Comparison of ENCODE assay signal across 13 cellular contexts in genomic region chr4:14701389-14701788, GRCh38.
"Had no signal": no experiment of that assay in that cellular context is flagged by ENCODE, and none has a peak within 500 bp of the region (broad histone marks: within the 10 kb centered on the region; RNA-seq: fewer than 3 reads in every experiment).

No MANE protein-coding gene starts in this region.

- ATAC-seq: activated naive CD4-positive, alpha-beta T cell treated with anti-CD3 and anti-CD28 coated beads, Interleukin-2, amount 50 U/mL, for 72 hours; naive thymus-derived CD8-positive, alpha-beta T cell; sciatic nerve; stimulated activated memory B cell treated with anti-CD40 and anti-IgM and Interleukin-4, amounts not matched to agents 10 μg/mL and 1 μg/mL and 100 μg/mL, for 72 hours had no signal

- H3K4me1 ChIP-seq: colonic mucosa had no signal

- H3K9me3 ChIP-seq: colonic mucosa, ovary, tibial nerve had no signal

- H3K27me3 ChIP-seq: colonic mucosa, ovary, tibial nerve had no signal

- H3K27ac ChIP-seq: colonic mucosa, ovary, tibial nerve, WERI-Rb-1 had no signal

- H3K36me3 ChIP-seq: colonic mucosa, ovary, tibial nerve, WERI-Rb-1 had no signal

- H3K4me3 ChIP-seq: colonic mucosa, ovary, tibial nerve had no signal

- DNase-seq: activated CD4-positive, alpha-beta T cell treated with anti-CD3 and anti-CD28 coated beads, Interleukin-2, amount 50 U/mL, for 4 hours; activated gamma-delta T cell treated with Interleukin-2 at 50 U/mL for 16 hours; amniotic stem cell; colonic mucosa; mesendoderm; naive thymus-derived CD8-positive, alpha-beta T cell; ovary; stimulated activated CD4-positive, alpha-beta T cell treated with anti-CD3 and anti-CD28 coated beads, Interleukin-4, amount 100 ng/mL, for 24 hours had no signal
